In genomic region chr10:48778193-48778857, GRCh38 we compare ENCODE assay signal across 26 cellular contexts.
"Had no signal": no experiment of that assay in that cellular context is flagged by ENCODE, and none has a peak within 500 bp of the region (broad histone marks: within the 10 kb centered on the region; RNA-seq: fewer than 3 reads in every experiment).

No MANE protein-coding gene starts in this region.

- H3K4me1 ChIP-seq: right lobe of liver, upper lobe of left lung, vagina had no signal

- FAIRE-seq: colon, endometrium, frontal cortex, islet of Langerhans had no signal

- ATAC-seq: activated CD4-positive, CD25-positive, alpha-beta regulatory T cell treated with anti-CD3 and anti-CD28 coated beads, Interleukin-2, amount 50 U/mL, for 24 hours; left ventricle myocardium superior; right lobe of liver; stimulated activated naive CD8-positive, alpha-beta T cell treated with anti-CD3 and anti-CD28 coated beads, Interleukin-15, amount 100 ng/mL, for 72 hours had no signal

- H3K9me3 ChIP-seq: right lobe of liver, upper lobe of left lung, vagina had no signal

- H3K27me3 ChIP-seq: right lobe of liver, upper lobe of left lung, vagina had no signal

- H3K27ac ChIP-seq: epithelial cell of prostate, right lobe of liver, upper lobe of left lung, vagina, WERI-Rb-1 had no signal

- H3K36me3 ChIP-seq: right lobe of liver, upper lobe of left lung, vagina, WERI-Rb-1 had no signal

- H3K4me3 ChIP-seq: right lobe of liver, upper lobe of left lung, vagina had no signal

- DNase-seq: activated CD4-positive, alpha-beta memory T cell treated with anti-CD3 and anti-CD28 coated beads for 36 hours; activated CD4-positive, alpha-beta T cell treated with anti-CD3 and anti-CD28 coated beads, Interleukin-2, amount 10 ng/mL, durations not matched to agents 24 days and 14 days; activated effector memory CD4-positive, alpha-beta T cell treated with Interleukin-2 at 50 U/mL for 16 hours; activated naive CD4-positive, alpha-beta T cell treated with Interleukin-2 at 50 U/mL for 16 hours; activated T-cell treated with anti-CD3 and anti-CD28 coated beads for 4 hours; anterior cingulate cortex; effector CD8-positive, alpha-beta T cell; left ventricle myocardium superior; naive B cell; nephron progenitor cell; nucleus accumbens; stimulated activated CD4-positive, alpha-beta T cell treated with anti-CD3 and anti-CD28 coated beads, Interleukin-2, amount 100 ng/mL, for 48 hours; stimulated activated naive CD8-positive, alpha-beta T cell treated with anti-CD3 and anti-CD28 coated beads, Interleukin-15, amount 100 ng/mL, for 72 hours; substantia nigra; SW 1271; T1000; WERI-Rb-1 had no signal
